9 cellular contexts compared by ENCODE assay signal in genomic region chrX:103831803-103832544, GRCh38. TPM values are rescaled to one million over a fixed set of nuclear protein-coding genes. Genes with fewer than 3 reads are reported as not detected.
DNase-seq lines count a peak whose midpoint lies in the region; ATAC-seq and TF ChIP-seq lines count a peak whose summit lies in the region.
"Had no signal": no experiment of that assay in that cellular context is flagged by ENCODE, and none has a peak within 500 bp of the region (broad histone marks: within the 10 kb centered on the region; RNA-seq: fewer than 3 reads in every experiment).

TSS of gene RAB9B (minus strand) at chrX:103832257. CDS start at chrX:103825784, 6,473 bp downstream.

- H3K4me1 Mint-ChIP-seq in endodermal cell, result peaks cover 3% of the 10 kb centered on the region

- no peak for TF ChIP-seq CTCF in endodermal cell (conservative IDR thresholded peaks at IDR 0.05)

- 1% methylated on average over 54 of the region's 54 CpGs; no CpG with 5 or more reads in 1 of the 2 experiments for WGBS in endodermal cell (ENCODE audit: insufficient coverage in 1 of 2, insufficient read length in 1 of 2), 2 experiments

- H3K27ac ChIP-seq in endodermal cell (ENCODE audit: low read depth, low read length), result no peak within 1 kb of the TSS
- H3K27ac ChIP-seq: 22Rv1 had no signal

- peak; percentile 87 for ATAC-seq in HG02884 (IDR thresholded peaks at IDR 0.05; ENCODE audit: unreplicated experiment)

- no peaks in the 10 kb centered on the region for H3K36me3 ChIP-seq in endodermal cell (ENCODE audit: control insufficient read depth, insufficient read depth, low read length)

- peaks cover 53% of the 10 kb centered on the region for H3K27me3 ChIP-seq in endodermal cell (ENCODE audit: control insufficient read depth, insufficient read depth, low read length, poor library complexity, severe bottlenecking)

- H3K9me3 Mint-ChIP-seq in endodermal cell, result no peaks in the 10 kb centered on the region

- H3K4me1 ChIP-seq in endodermal cell (ENCODE audit: control insufficient read depth, insufficient read depth, low read length), result no peaks in the 10 kb centered on the region

- H3K27ac Mint-ChIP-seq in endodermal cell, result no peak within 1 kb of the TSS

- peak; percentile 21 for DNase-seq in DMS153 (lab: John Stamatoyannopoulos, UW)
- no peak for DNase-seq in DMS153 treated with DMSO at 0.1 percent for 48 hours (lab: John Stamatoyannopoulos, UW; ENCODE audit: unreplicated experiment)
- peak; percentile 41 for DNase-seq in NCI-H2107 treated with DMSO at 0.1 percent for 48 hours (lab: John Stamatoyannopoulos, UW; ENCODE audit: unreplicated experiment)
- peak; percentile 13 for DNase-seq in activated CD8-positive, alpha-beta memory T cell treated with anti-CD3 and anti-CD28 coated beads, Interleukin-2, amount 50 U/mL, for 24 hours (ENCODE audit: extremely low read depth)
- DNase-seq in endodermal cell, result peak; percentile 93
- peak; percentile 70 for DNase-seq in midbrain (lab: John Stamatoyannopoulos, UW)
- peak; percentile 40 to 64 for DNase-seq in stimulated activated CD8-positive, alpha-beta memory T cell treated with anti-CD3 and anti-CD28 coated beads, Interleukin-7, amount 100 ng/mL, for 4 hours (ENCODE audit: low read depth in 2 of 2)

- H3K9me3 ChIP-seq in endodermal cell (ENCODE audit: control insufficient read depth, low read length), result no peaks in the 10 kb centered on the region

- no peak within 1 kb of the TSS for H3K9ac ChIP-seq in endodermal cell (ENCODE audit: extremely low read depth, low read length, poor library complexity, severe bottlenecking)

- H3K4me3 Mint-ChIP-seq in endodermal cell, result peak within 1 kb of the TSS; percentile 69

- peaks cover 81% of the 10 kb centered on the region for H3K27me3 Mint-ChIP-seq in endodermal cell (ENCODE audit: insufficient read depth)

- H3K4me3 ChIP-seq in endodermal cell (ENCODE audit: low read length), result peak within 1 kb of the TSS; percentile 82

- no peaks in the 10 kb centered on the region for H3K36me3 Mint-ChIP-seq in endodermal cell (ENCODE audit: low read depth)

RNA-seq across cellular contexts. Expression of gene RAB9B, which starts in this region (rescaled TPM):
- under 1 TPM; 0.42 to 0.64 TPM for total RNA-seq in endodermal cell
- 2.0 TPM for polyA plus RNA-seq in endodermal cell (2013, experiment 1 of 2)
- polyA plus RNA-seq in endodermal cell (2013, experiment 2 of 2), result 1.8 TPM
